In genomic region chr7:108323305-108323832, GRCh38 we compare ENCODE assay signal across 34 cellular contexts.
"Had no signal": no experiment of that assay in that cellular context is flagged by ENCODE, and none has a peak within 500 bp of the region (broad histone marks: within the 10 kb centered on the region; RNA-seq: fewer than 3 reads in every experiment).

No MANE protein-coding gene starts in this region.

- H3K4me3 ChIP-seq: Peyer's patch, SJSA1 had no signal

- H3K27ac ChIP-seq: Peyer's patch, SJSA1, VCaP had no signal

- H3K4me3 Mint-ChIP-seq: activated B cell treated with CpG ODN at 0.5 μM for 24 hours; activated CD4-positive, alpha-beta memory T cell treated with anti-CD3 and anti-CD28 coated beads, Interleukin-2, amount 10 ng/mL, durations not matched to agents 7 days and 5 days; activated CD8-positive, alpha-beta memory T cell treated with anti-CD3 and anti-CD28 coated beads, Interleukin-2, amount 10 ng/mL, durations not matched to agents 7 days and 5 days; activated naive CD4-positive, alpha-beta T cell treated with anti-CD3 and anti-CD28 coated beads, Interleukin-2, amount 10 ng/mL, durations not matched to agents 7 days and 5 days; activated naive CD8-positive, alpha-beta T cell; activated naive CD8-positive, alpha-beta T cell treated with anti-CD3 and anti-CD28 coated beads, Interleukin-2, amount 50 U/mL, for 24 hours; brain had no signal

- H3K4me1 ChIP-seq: Peyer's patch, SJSA1 had no signal

- H3K27me3 Mint-ChIP-seq: activated B cell treated with CpG ODN at 0.5 μM for 24 hours; activated naive CD8-positive, alpha-beta T cell; activated naive CD8-positive, alpha-beta T cell treated with anti-CD3 and anti-CD28 coated beads, Interleukin-2, amount 50 U/mL, for 24 hours; brain had no signal

- H3K9me3 Mint-ChIP-seq: activated B cell treated with CpG ODN at 0.5 μM for 24 hours; activated CD4-positive, alpha-beta memory T cell treated with anti-CD3 and anti-CD28 coated beads, Interleukin-2, amount 10 ng/mL, durations not matched to agents 7 days and 5 days; activated naive CD4-positive, alpha-beta T cell treated with anti-CD3 and anti-CD28 coated beads, Interleukin-2, amount 10 ng/mL, durations not matched to agents 7 days and 5 days; activated naive CD8-positive, alpha-beta T cell treated with anti-CD3 and anti-CD28 coated beads, Interleukin-2, amount 50 U/mL, for 24 hours; brain had no signal

- H3K27ac Mint-ChIP-seq: activated B cell treated with CpG ODN at 0.5 μM for 24 hours; activated CD4-positive, alpha-beta memory T cell treated with anti-CD3 and anti-CD28 coated beads, Interleukin-2, amount 10 ng/mL, durations not matched to agents 7 days and 5 days; activated CD8-positive, alpha-beta memory T cell treated with anti-CD3 and anti-CD28 coated beads, Interleukin-2, amount 10 ng/mL, durations not matched to agents 7 days and 5 days; activated naive CD4-positive, alpha-beta T cell treated with anti-CD3 and anti-CD28 coated beads, Interleukin-2, amount 10 ng/mL, durations not matched to agents 7 days and 5 days; activated naive CD8-positive, alpha-beta T cell; activated naive CD8-positive, alpha-beta T cell treated with anti-CD3 and anti-CD28 coated beads, Interleukin-2, amount 50 U/mL, for 24 hours had no signal

- H3K27me3 ChIP-seq: Peyer's patch, SJSA1 had no signal

- H3K9me3 ChIP-seq: Peyer's patch, SJSA1 had no signal

- H3K36me3 ChIP-seq: Peyer's patch, SJSA1 had no signal

- DNase-seq: activated B cell treated with CpG ODN at 0.5 μM for 24 hours; activated CD4-positive, alpha-beta memory T cell treated with anti-CD3 and anti-CD28 coated beads, Interleukin-2, amount 10 ng/mL, durations not matched to agents 7 days and 5 days; activated CD4-positive, alpha-beta T cell treated with anti-CD3 and anti-CD28 coated beads for 48 hours; activated CD4-positive, CD25-positive, alpha-beta regulatory T cell treated with anti-CD3 and anti-CD28 coated beads, Interleukin-2, amount 50 U/mL, for 72 hours; activated CD8-positive, alpha-beta memory T cell treated with anti-CD3 and anti-CD28 coated beads for 24 hours; activated CD8-positive, alpha-beta memory T cell treated with anti-CD3 and anti-CD28 coated beads, Interleukin-2, amount 10 ng/mL, durations not matched to agents 7 days and 5 days; activated CD8-positive, alpha-beta memory T cell treated with anti-CD3 and anti-CD28 coated beads, Interleukin-2, amount 50 U/mL, for 48 hours; activated effector memory CD4-positive, alpha-beta T cell treated with Interleukin-2 at 50 U/mL for 16 hours; activated naive CD4-positive, alpha-beta T cell treated with anti-CD3 and anti-CD28 coated beads, Interleukin-2, amount 10 ng/mL, durations not matched to agents 7 days and 5 days; activated naive CD8-positive, alpha-beta T cell treated with anti-CD3 and anti-CD28 coated beads, Interleukin-2, amount 50 U/mL, for 24 hours; activated T-cell treated with anti-CD3 and anti-CD28 coated beads, Interleukin-2, amount 50 U/mL, for 48 hours; anterior cingulate cortex; caudate nucleus; cerebellar nuclear complex; NCI-H1092 treated with DMSO at 0.1 percent for 48 hours; NCI-H1417 treated with DMSO at 0.1 percent for 48 hours; NCI-H187 treated with DMSO at 0.1 percent for 48 hours; NCI-H2081 treated with DMSO at 0.1 percent for 48 hours; NCI-H226; NCI-H446 treated with DMSO at 0.1 percent for 48 hours; NCI-H524; NK-92 treated with Interleukin-12 subunit alpha and Interleukin-12 subunit beta, amount 100 ng/mL, for 24 hours; PC-3; Peyer's patch; RPMI8226; SHP77 treated with DMSO at 0.1 percent for 48 hours; SW 1271; T-helper 1 cell; T-helper 2 cell; T-helper 9 cell had no signal

- H3K36me3 Mint-ChIP-seq: activated CD8-positive, alpha-beta memory T cell treated with anti-CD3 and anti-CD28 coated beads, Interleukin-2, amount 10 ng/mL, durations not matched to agents 7 days and 5 days; activated naive CD4-positive, alpha-beta T cell treated with anti-CD3 and anti-CD28 coated beads, Interleukin-2, amount 10 ng/mL, durations not matched to agents 7 days and 5 days; brain had no signal

- ATAC-seq: activated CD8-positive, alpha-beta memory T cell treated with anti-CD3 and anti-CD28 coated beads, Interleukin-2, amount 10 ng/mL, durations not matched to agents 7 days and 5 days; activated naive CD8-positive, alpha-beta T cell treated with anti-CD3 and anti-CD28 coated beads, Interleukin-2, amount 50 U/mL, for 24 hours; PC-3 had no signal

- H3K4me1 Mint-ChIP-seq: activated CD4-positive, alpha-beta memory T cell treated with anti-CD3 and anti-CD28 coated beads, Interleukin-2, amount 10 ng/mL, durations not matched to agents 7 days and 5 days; activated naive CD4-positive, alpha-beta T cell treated with anti-CD3 and anti-CD28 coated beads, Interleukin-2, amount 10 ng/mL, durations not matched to agents 7 days and 5 days had no signal
